ENCODE assay signal across 23 cellular contexts in genomic region chr4:16377887-16378286, GRCh38.
"Had no signal": no experiment of that assay in that cellular context is flagged by ENCODE, and none has a peak within 500 bp of the region (broad histone marks: within the 10 kb centered on the region; RNA-seq: fewer than 3 reads in every experiment).

No MANE protein-coding gene starts in this region.

- H3K27ac ChIP-seq: coronary artery, heart right ventricle, left lung, lower lobe of right lung, parathyroid adenoma, psoas muscle, right lobe of liver, suprapubic skin, thyroid gland had no signal

- H3K4me1 ChIP-seq: heart right ventricle, left lung, lower lobe of right lung, parathyroid adenoma, psoas muscle, right lobe of liver, suprapubic skin, thyroid gland had no signal

- H3K27me3 ChIP-seq: heart right ventricle, left lung, right lobe of liver, suprapubic skin, thyroid gland had no signal

- H3K36me3 Mint-ChIP-seq: memory B cell; natural killer cell treated with Interleukin-12 subunit alpha and Interleukin-12 subunit beta and Interleukin-15 and Interleukin-18, amount 100 ng/mL, for 72 hours; stimulated activated effector memory CD8-positive, alpha-beta T cell treated with anti-CD3 and anti-CD28 coated beads, Interleukin-12 subunit alpha, Interleukin-12 subunit beta, amount 100 ng/mL, for 72 hours; type B pancreatic cell had no signal

- H3K9me3 Mint-ChIP-seq: stimulated activated effector memory CD8-positive, alpha-beta T cell treated with anti-CD3 and anti-CD28 coated beads, Interleukin-12 subunit alpha, Interleukin-12 subunit beta, amount 100 ng/mL, for 72 hours; type B pancreatic cell had no signal

- H3K9me3 ChIP-seq: heart right ventricle, left lung, lower lobe of right lung, psoas muscle, right lobe of liver, suprapubic skin, thyroid gland had no signal

- H2AFZ ChIP-seq: parathyroid adenoma had no signal

- H3K79me2 ChIP-seq: parathyroid adenoma had no signal

- ATAC-seq: esophagus mucosa; heart right ventricle; left lung; lower lobe of right lung; natural killer cell treated with Interleukin-12 subunit alpha and Interleukin-12 subunit beta and Interleukin-15 and Interleukin-18, amount 100 ng/mL, for 72 hours; psoas muscle; right lobe of liver; stimulated activated effector memory CD8-positive, alpha-beta T cell treated with anti-CD3 and anti-CD28 coated beads, Interleukin-12 subunit alpha, Interleukin-12 subunit beta, amount 100 ng/mL, for 72 hours; stimulated activated naive CD8-positive, alpha-beta T cell treated with anti-CD3 and anti-CD28 coated beads, Interleukin-15, Interleukin-2, amounts not matched to agents 100 U/mL and 50 U/mL, for 24 hours had no signal

- H3K9ac ChIP-seq: parathyroid adenoma had no signal

- DNase-seq: effector CD4-positive, alpha-beta T cell; heart right ventricle; hypothalamus; left lung; lower lobe of right lung; midbrain; psoas muscle; retina; right lobe of liver; stimulated activated CD4-positive, alpha-beta T cell treated with anti-CD3 and anti-CD28 coated beads, Interleukin-4, amount 100 ng/mL, for 1 hour; stimulated activated CD8-positive, alpha-beta memory T cell treated with anti-CD3 and anti-CD28 coated beads, Interleukin-4, amount 100 ng/mL, for 48 hours; stimulated activated naive CD8-positive, alpha-beta T cell treated with anti-CD3 and anti-CD28 coated beads, Interleukin-15, Interleukin-2, amounts not matched to agents 100 U/mL and 50 U/mL, for 24 hours; thyroid gland had no signal

- FAIRE-seq: frontal cortex, urothelium cell line had no signal

- H3K4me3 Mint-ChIP-seq: memory B cell; natural killer cell treated with Interleukin-12 subunit alpha and Interleukin-12 subunit beta and Interleukin-15 and Interleukin-18, amount 100 ng/mL, for 72 hours; stimulated activated effector memory CD8-positive, alpha-beta T cell treated with anti-CD3 and anti-CD28 coated beads, Interleukin-12 subunit alpha, Interleukin-12 subunit beta, amount 100 ng/mL, for 72 hours; type B pancreatic cell had no signal

- H3K27me3 Mint-ChIP-seq: type B pancreatic cell had no signal

- H3K36me3 ChIP-seq: heart right ventricle, left lung, lower lobe of right lung, right lobe of liver, suprapubic skin, thyroid gland had no signal

- H3K4me1 Mint-ChIP-seq: memory B cell; stimulated activated effector memory CD8-positive, alpha-beta T cell treated with anti-CD3 and anti-CD28 coated beads, Interleukin-12 subunit alpha, Interleukin-12 subunit beta, amount 100 ng/mL, for 72 hours had no signal

- H3K4me3 ChIP-seq: coronary artery, heart right ventricle, left lung, lower lobe of right lung, psoas muscle, right lobe of liver, suprapubic skin, thyroid gland had no signal

- H3K27ac Mint-ChIP-seq: memory B cell; natural killer cell treated with Interleukin-12 subunit alpha and Interleukin-12 subunit beta and Interleukin-15 and Interleukin-18, amount 100 ng/mL, for 72 hours; stimulated activated effector memory CD8-positive, alpha-beta T cell treated with anti-CD3 and anti-CD28 coated beads, Interleukin-12 subunit alpha, Interleukin-12 subunit beta, amount 100 ng/mL, for 72 hours; type B pancreatic cell had no signal
